ENCODE assay signal across 2 cellular contexts in genomic region chr1:102837551-102837950, GRCh38.
TF ChIP-seq lines count a peak whose summit lies in the region.

No MANE protein-coding gene starts in this region.

TF ChIP-seq in SK-N-SH, 30 proteins besides CTCF, POLR2A, EP300 and RAD21 (continued from another document):
- TF ChIP-seq, protein P1, sequence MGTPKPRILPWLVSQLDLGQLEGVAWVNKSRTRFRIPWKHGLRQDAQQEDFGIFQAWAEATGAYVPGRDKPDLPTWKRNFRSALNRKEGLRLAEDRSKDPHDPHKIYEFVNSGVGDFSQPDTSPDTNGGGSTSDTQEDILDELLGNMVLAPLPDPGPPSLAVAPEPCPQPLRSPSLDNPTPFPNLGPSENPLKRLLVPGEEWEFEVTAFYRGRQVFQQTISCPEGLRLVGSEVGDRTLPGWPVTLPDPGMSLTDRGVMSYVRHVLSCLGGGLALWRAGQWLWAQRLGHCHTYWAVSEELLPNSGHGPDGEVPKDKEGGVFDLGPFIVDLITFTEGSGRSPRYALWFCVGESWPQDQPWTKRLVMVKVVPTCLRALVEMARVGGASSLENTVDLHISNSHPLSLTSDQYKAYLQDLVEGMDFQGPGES (IDR thresholded peaks at IDR 0.05; ENCODE audit: low read depth, low read length): no peak
- TF ChIP-seq GABPA (IDR thresholded peaks at IDR 0.05; ENCODE audit: low read depth) (no peak), CHD2 (IDR thresholded peaks at IDR 0.05; ENCODE audit: low read length, partially characterized antibody) (no peak), RXRA (IDR thresholded peaks at IDR 0.05; ENCODE audit: borderline replicate concordance, low read depth) (no peak), TAF1 (IDR thresholded peaks at IDR 0.05; ENCODE audit: borderline replicate concordance, low read depth, low read length) (no peak), NRF1 (IDR thresholded peaks at IDR 0.05; ENCODE audit: low read depth, low read length) (no peak)

TF ChIP-seq in SK-N-SH treated with all-trans-retinoic acid at 6 μM for 48 hours, 23 proteins besides CTCF, POLR2A, EP300 and RAD21 (continued from another document):
- TF ChIP-seq TCF4 (CRISPR knock-in tag; IDR thresholded peaks at IDR 0.05; ENCODE audit: borderline replicate concordance) (no peak), ISL1 (CRISPR knock-in tag; IDR thresholded peaks at IDR 0.05) (no peak), POU6F1 (CRISPR knock-in tag; IDR thresholded peaks at IDR 0.05; ENCODE audit: borderline replicate concordance, low read depth) (no peak), TSHZ2 (CRISPR knock-in tag; IDR thresholded peaks at IDR 0.05) (no peak), ESRRG (CRISPR knock-in tag; IDR thresholded peaks at IDR 0.05) (no peak)
